In the genomic region with DNA sequence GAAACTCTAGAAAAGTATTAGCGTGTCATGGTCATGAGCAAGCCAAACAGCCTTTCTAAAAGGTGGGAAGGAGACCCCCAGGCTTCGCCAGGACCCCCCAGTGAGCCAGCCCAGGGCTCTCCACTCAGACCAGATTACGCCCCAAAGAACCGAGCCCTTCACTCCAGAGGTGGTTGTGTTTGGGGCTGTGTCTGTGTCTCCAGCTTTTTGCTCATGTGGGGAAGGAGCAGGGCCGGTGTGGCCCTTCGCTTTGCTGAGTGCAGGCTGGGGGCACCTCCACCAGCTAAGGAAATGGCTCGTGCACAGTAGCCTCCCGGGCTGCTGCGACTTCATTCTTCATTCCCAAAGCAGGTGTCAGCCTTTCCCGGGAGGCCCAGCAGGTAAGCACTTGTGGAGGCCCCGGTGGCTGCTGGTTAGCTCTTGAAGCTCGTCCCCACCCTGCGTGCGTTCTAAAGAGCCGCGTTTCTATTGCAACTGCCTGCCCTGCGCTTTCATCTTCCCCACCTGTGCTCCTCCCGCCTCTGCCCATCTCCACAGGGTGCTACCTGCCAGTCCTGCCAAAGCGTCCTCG, we compare ENCODE assay signal across 9 cellular contexts. TPM values are rescaled to one million over a fixed set of nuclear protein-coding genes. Genes with fewer than 3 reads are reported as not detected.
DNase-seq lines count a peak whose midpoint lies in the region; FAIRE-seq and TF ChIP-seq lines count a peak whose summit lies in the region.
"Had no signal": no experiment of that assay in that cellular context is flagged by ENCODE, and none has a peak within 500 bp of the region (broad histone marks: within the 10 kb centered on the region; RNA-seq: fewer than 3 reads in every experiment).

No MANE protein-coding gene starts in this region.

- no TSS peak for BruUV-seq in mammary epithelial cell (replicated peaks; lab: Mats Ljungman, UMichigan)

- TF ChIP-seq POLR2A in stomach (IDR thresholded peaks at IDR 0.05) = no peak

- no peaks in the 10 kb centered on the region for H4K20me1 ChIP-seq in mammary epithelial cell (ENCODE audit: insufficient read depth, low read length)

- H3K4me2 ChIP-seq in mammary epithelial cell (ENCODE audit: insufficient read depth, low read depth, low read length) = no peak overlapping the region

- H3K36me3 Mint-ChIP-seq in nephron progenitor cell (ENCODE audit: low read depth) = no peaks in the 10 kb centered on the region

- no peak for FAIRE-seq in kidney (lab: Jason Lieb, UNC)

- H3K27ac ChIP-seq in HEK293 (ENCODE audit: extremely low read depth, low read depth, low read length) (no peak overlapping the region), mammary epithelial cell (ENCODE audit: insufficient read depth, low read depth, low read length) (no peak overlapping the region), stomach (no peak overlapping the region), kidney (ENCODE audit: low read depth in 2 of 2, low read length in 2 of 2) (no peak overlapping the region)
- H3K27ac ChIP-seq: ovary had no signal

- peaks cover 99% of the 10 kb centered on the region for H3K27me3 Mint-ChIP-seq in nephron progenitor cell (ENCODE audit: low read depth, poor library complexity)

- H3K4me3 ChIP-seq in HEK293 (ENCODE audit: low read depth, low read length) = no peak overlapping the region
- H3K4me3 ChIP-seq in mammary epithelial cell (replicated peaks in 1 of 3; ENCODE audit: insufficient read depth in 1 of 3, low read depth in 2 of 3, low read length in 3 of 3) = no peak overlapping the region
- peak overlapping the region in 1 of 4 donors; percentile 19 for H3K4me3 ChIP-seq in stomach
- no peak overlapping the region for H3K4me3 ChIP-seq in kidney (ENCODE audit: low read length in 2 of 2)
- H3K4me3 ChIP-seq: ovary had no signal

- WGBS in mammary epithelial cell (ENCODE audit: low coverage, missing lambda C conversion rate) = 30% methylated on average over 15 of the region's 20 CpGs
- WGBS in stomach, 5 donors = 5 to 7% (median 6%) methylated on average over 17 to 20 of the region's 20 CpGs

- no peak overlapping the region for H3K9ac ChIP-seq in mammary epithelial cell (ENCODE audit: insufficient read depth, low read length)
- no peak overlapping the region for H3K9ac ChIP-seq in kidney (ENCODE audit: low read length in 2 of 2)

- in situ Hi-C loops in mammary epithelial cell (cut with MboI; ENCODE audit: low sequenced_read_pairs in 2 of 2) = no loop called here

- H3K9me3 ChIP-seq in HEK293 (ENCODE audit: control insufficient read depth, insufficient read depth, low read depth, low read length) (no peaks in the 10 kb centered on the region), mammary epithelial cell (replicated peaks; ENCODE audit: insufficient read depth, low read length) (peaks cover 4% of the 10 kb centered on the region), stomach (peaks cover 0 to 9% (median 7%) of the 10 kb centered on the region in 4 donors), kidney (ENCODE audit: control insufficient read depth in 1 of 2, low read length in 2 of 2) (no peaks in the 10 kb centered on the region)

- DNase-seq in NCI-H2081 treated with DMSO at 0.1 percent for 48 hours (lab: John Stamatoyannopoulos, UW) (peak; percentile 44), mammary epithelial cell (peak; percentile 19), nephron progenitor cell (no peak), stomach (no peak), putamen (ENCODE audit: low spot score) (no peak), kidney (no peak)

- POLR2A ChIA-PET in HEK293 (lab: Yijun Ruan, JAX) = no interaction called here

- peak overlapping the region; percentile 40 for H3K4me3 Mint-ChIP-seq in nephron progenitor cell

- peaks cover 66% of the 10 kb centered on the region for H3K4me1 Mint-ChIP-seq in nephron progenitor cell

- H3K4me1 ChIP-seq in HEK293 (ENCODE audit: control insufficient read depth, insufficient read depth, low read length) (peaks cover 6% of the 10 kb centered on the region; the same call in 1 of the 2 replicates), mammary epithelial cell (ENCODE audit: insufficient read depth, low read length) (peaks cover 27% of the 10 kb centered on the region), stomach (peaks cover 5 to 40% (median 14%) of the 10 kb centered on the region in 4 donors), kidney (ENCODE audit: control insufficient read depth in 1 of 2, insufficient read depth in 1 of 2, low read depth in 1 of 2, low read length in 2 of 2) (no peaks in the 10 kb centered on the region)

- TF ChIP-seq EP300 in stomach (IDR thresholded peaks at IDR 0.05) = no peak

- CTCF ChIA-PET in HEK293 (lab: Yijun Ruan, JAX) = interaction anchor here (0.6 to 1.0 kb wide), 3 partner anchors 9 to 151 kb away, joined by 3 to 4 read pairs (median 3); no protein-coding TSS in a partner anchor
- CTCF ChIA-PET in mammary epithelial cell (lab: Charles Lee; ENCODE audit: low non-redundant PET) = no interaction called here

- no peak overlapping the region for H3K27ac Mint-ChIP-seq in nephron progenitor cell

- no peak overlapping the region for H2AFZ ChIP-seq in mammary epithelial cell (ENCODE audit: low read depth, low read length)

- H3K36me3 ChIP-seq in HEK293 (ENCODE audit: control insufficient read depth in 2 of 2, insufficient read depth in 1 of 2, low read length in 2 of 2) (no peaks in the 10 kb centered on the region), mammary epithelial cell (ENCODE audit: insufficient read depth, low read length) (no peaks in the 10 kb centered on the region), stomach (no peaks in the 10 kb centered on the region), kidney (ENCODE audit: control insufficient read depth in 1 of 2, insufficient read depth in 2 of 2, low read length in 2 of 2) (no peaks in the 10 kb centered on the region)
- H3K36me3 ChIP-seq: ovary had no signal

- intact Hi-C loops in mammary epithelial cell (cut with micrococcal nuclease) (no loop called here), stomach (cut with DNase I; ENCODE audit: low total_unique reads) (no loop called here), kidney (cut with DNase I) (no loop called here)

- H3K79me2 ChIP-seq in mammary epithelial cell (ENCODE audit: insufficient read depth, low read length) = no peaks in the 10 kb centered on the region

- peaks cover 16% of the 10 kb centered on the region for H3K27me3 ChIP-seq in mammary epithelial cell (ENCODE audit: insufficient read depth, low read length)
- peaks cover 29 to 99% (median 84%) of the 10 kb centered on the region in 3 donors for H3K27me3 ChIP-seq in stomach
- H3K27me3 ChIP-seq: ovary had no signal

- H3K9me3 Mint-ChIP-seq in nephron progenitor cell = peaks cover 7% of the 10 kb centered on the region

- dilution Hi-C loops in mammary epithelial cell (cut with HindIII; ENCODE audit: low sequenced_read_pairs) = loop anchor here (5.0 kb wide), 2 partner anchors 34 to 64 kb away; a partner anchor contains a TSS

- TF ChIP-seq CTCF in HEK293 (tag by site-specific recombination; IDR thresholded peaks at IDR 0.05) (no peak), mammary epithelial cell (conservative IDR thresholded peaks at IDR 0.05 in 1 of 2, IDR thresholded peaks at IDR 0.05 in 1 of 2; ENCODE audit: extremely low read depth in 1 of 2, insufficient read depth in 1 of 2, low read depth in 1 of 2, low read length in 2 of 2) (no peak), nephron progenitor cell (IDR thresholded peaks at IDR 0.05) (no peak), stomach (IDR thresholded peaks at IDR 0.05) (no peak), kidney (IDR thresholded peaks at IDR 0.05; ENCODE audit: borderline replicate concordance, extremely low read depth, insufficient read depth) (no peak)

TF ChIP-seq in HEK293, 187 proteins besides CTCF, POLR2A, EP300 and RAD21 (continues in another document):
- TF ChIP-seq SP2 (tag by site-specific recombination; IDR thresholded peaks at IDR 0.05) = no peak
- peak; percentile 34; the same call in 1 of the 2 replicates for TF ChIP-seq GLIS1 (tag by site-specific recombination; IDR thresholded peaks at IDR 0.05)

RNA-seq across cellular contexts. Expression of a gene that starts 0.5 kb away (rescaled TPM):
- not detected for total RNA-seq in mammary epithelial cell
- polyA plus RNA-seq in mammary epithelial cell = not detected
- polyA minus RNA-seq in mammary epithelial cell = not detected
- total RNA-seq in stomach = under 1 TPM in 2 of 5 donors, not detected in 3; 0.18 to 0.29 TPM
- polyA plus RNA-seq in stomach = under 1 TPM in 2 of 3 donors, not detected in 1; 0.05 to 0.06 TPM
- total RNA-seq in kidney = 0.22 TPM
- 0.09 TPM for polyA plus RNA-seq in kidney (ENCODE audit: insufficient read depth, low read depth, low replicate concordance)

RNA-seq across cellular contexts. Expression of a gene that starts 13.9 kb away (rescaled TPM):
- not detected for total RNA-seq in mammary epithelial cell
- polyA plus RNA-seq in mammary epithelial cell = not detected
- polyA minus RNA-seq in mammary epithelial cell = not detected
- not detected for total RNA-seq in stomach
- not detected for polyA plus RNA-seq in stomach
- not detected for total RNA-seq in kidney
- not detected for polyA plus RNA-seq in kidney (ENCODE audit: insufficient read depth, low read depth, low replicate concordance)
- total RNA-seq: glomerular endothelial cell, ovary had no signal
- polyA plus RNA-seq: ovary had no signal

RNA-seq across cellular contexts. Expression of a gene that starts 28.9 kb away (rescaled TPM):
- total RNA-seq in mammary epithelial cell (not detected), stomach (1 to 10 TPM in 1 of 5 donors, not detected in 4; 2.0 TPM), kidney (not detected)
- polyA plus RNA-seq in mammary epithelial cell (not detected), stomach (not detected), kidney (ENCODE audit: insufficient read depth, low read depth, low replicate concordance) (not detected)
- polyA minus RNA-seq in mammary epithelial cell = not detected
- total RNA-seq: glomerular endothelial cell, ovary had no signal
- polyA plus RNA-seq: ovary had no signal

RNA-seq across cellular contexts. Expression of a gene that starts 44.1 kb away (rescaled TPM):
- total RNA-seq in mammary epithelial cell (not detected), stomach (not detected), kidney (not detected)
- polyA plus RNA-seq in mammary epithelial cell (not detected), stomach (not detected), kidney (ENCODE audit: insufficient read depth, low read depth, low replicate concordance) (not detected)
- not detected for polyA minus RNA-seq in mammary epithelial cell
- total RNA-seq: glomerular endothelial cell, ovary had no signal
- polyA plus RNA-seq: ovary had no signal

RNA-seq across cellular contexts. Expression of a gene that starts 53.1 kb away (rescaled TPM):
- total RNA-seq in mammary epithelial cell (not detected), stomach (not detected), kidney (not detected)
- polyA plus RNA-seq in mammary epithelial cell (not detected), stomach (not detected), kidney (ENCODE audit: insufficient read depth, low read depth, low replicate concordance) (not detected)
- not detected for polyA minus RNA-seq in mammary epithelial cell
- total RNA-seq: glomerular endothelial cell, ovary had no signal
- polyA plus RNA-seq: ovary had no signal

Comparison
In these comparisons a context has a peak if more than half of its experiments do, and no peak if none do; other contexts are left out.
1. DNase-seq: peak in NCI-H2081 treated with DMSO at 0.1 percent for 48 hours (single experiment) and mammary epithelial cell (single experiment); none in nephron progenitor cell (single experiment), stomach (single experiment), putamen (single experiment) and kidney (single experiment).